Comparison of ENCODE assay signal across 14 cellular contexts in the genomic region with DNA sequence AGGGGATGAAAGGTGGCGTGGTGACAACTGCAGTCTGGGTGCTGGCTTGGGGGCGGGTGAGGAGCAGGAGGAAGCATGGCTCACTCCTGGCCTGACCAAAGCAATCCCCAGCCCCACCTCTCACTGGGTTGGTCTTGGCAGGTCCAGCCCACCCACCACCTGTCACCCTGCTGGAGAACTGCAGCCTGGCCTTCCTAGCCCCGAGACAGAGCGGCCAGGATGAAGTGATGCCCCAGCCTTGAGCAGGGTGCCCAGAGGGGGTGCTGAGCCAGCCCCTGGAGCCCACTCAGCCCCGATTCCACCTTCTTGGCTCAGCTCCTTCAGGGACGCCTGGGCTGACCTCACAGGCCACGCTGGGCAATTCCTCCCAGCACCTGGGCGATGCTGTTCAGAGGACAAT.
DNase-seq lines count a peak whose midpoint lies in the region; ATAC-seq, FAIRE-seq and TF ChIP-seq lines count a peak whose summit lies in the region.
"Had no signal": no experiment of that assay in that cellular context is flagged by ENCODE, and none has a peak within 500 bp of the region (broad histone marks: within the 10 kb centered on the region; RNA-seq: fewer than 3 reads in every experiment).

No MANE protein-coding gene starts in this region.

- 89 to 100% methylated on average over 4 to 8 of the region's 8 CpGs for WGBS in endodermal cell (ENCODE audit: insufficient coverage in 1 of 2, insufficient read length in 1 of 2), 2 experiments

- H3K27me3 ChIP-seq in BLaER1, result no peaks in the 10 kb centered on the region
- no peaks in the 10 kb centered on the region for H3K27me3 ChIP-seq in endodermal cell (ENCODE audit: control insufficient read depth, insufficient read depth, low read length, poor library complexity, severe bottlenecking)
- H3K27me3 ChIP-seq: tibial artery had no signal

- H3K9ac ChIP-seq in BLaER1 (peak overlapping the region; percentile 61), endodermal cell (ENCODE audit: extremely low read depth, low read length, poor library complexity, severe bottlenecking) (no peak overlapping the region)

- H3K9me3 Mint-ChIP-seq in endodermal cell, result peaks cover 7% of the 10 kb centered on the region

- H3K9me3 ChIP-seq in BLaER1, result peaks cover 6% of the 10 kb centered on the region; the same call in 1 of the 2 replicates
- no peaks in the 10 kb centered on the region for H3K9me3 ChIP-seq in endodermal cell (ENCODE audit: control insufficient read depth, low read length)
- H3K9me3 ChIP-seq: tibial artery had no signal

- peaks cover 100% of the 10 kb centered on the region for H4K20me1 ChIP-seq in BLaER1

- DNase-seq in endodermal cell, result peak; percentile 68
- no peak for DNase-seq in GM19239 (ENCODE audit: insufficient read length, low spot score)
- no peak for DNase-seq in central memory CD4-positive, alpha-beta T cell
- DNase-seq in activated T-cell treated with anti-CD3 and anti-CD28 coated beads, Interleukin-2, amount 50 U/mL, for 48 hours, result no peak
- no peak for DNase-seq in NCI-H187 (lab: John Stamatoyannopoulos, UW)
- DNase-seq: activated CD4-positive, alpha-beta T cell treated with anti-CD3 and anti-CD28 coated beads for 4 hours; NCI-H2107; PC-3; tibial artery had no signal

- FAIRE-seq in GM19239 (lab: Jason Lieb, UNC), result no peak
- FAIRE-seq: astrocyte had no signal

- H3K4me3 ChIP-seq in BLaER1 (0 out of 2 replicates have a peak overlapping the region, but pooled peaks have one; percentile 33), endodermal cell (ENCODE audit: low read length) (no peak overlapping the region)
- H3K4me3 ChIP-seq: GM23338, tibial artery had no signal

- H3K36me3 ChIP-seq in BLaER1 (peaks cover 69% of the 10 kb centered on the region), endodermal cell (ENCODE audit: control insufficient read depth, insufficient read depth, low read length) (no peaks in the 10 kb centered on the region)
- H3K36me3 ChIP-seq: tibial artery had no signal

- H3K27me3 Mint-ChIP-seq in endodermal cell (ENCODE audit: insufficient read depth), result peaks cover 6% of the 10 kb centered on the region

- no peaks in the 10 kb centered on the region for H3K36me3 Mint-ChIP-seq in endodermal cell (ENCODE audit: low read depth)

- peak; percentile 7 for ATAC-seq in GM19025 (IDR thresholded peaks at IDR 0.05; ENCODE audit: low read depth, unreplicated experiment)
- ATAC-seq in HG03354 (IDR thresholded peaks at IDR 0.05; ENCODE audit: poor library complexity, severe bottlenecking, unreplicated experiment), result peak; percentile 13

- H3K4me1 ChIP-seq in BLaER1 (peaks cover 95% of the 10 kb centered on the region), endodermal cell (ENCODE audit: control insufficient read depth, insufficient read depth, low read length) (peaks cover 14% of the 10 kb centered on the region)

- H3K4me2 ChIP-seq in BLaER1, result peak overlapping the region; percentile 91
- H3K4me2 ChIP-seq: GM23338 had no signal

- H3K27ac Mint-ChIP-seq in endodermal cell, result no peak overlapping the region
- H3K27ac Mint-ChIP-seq: GM23338 had no signal

- H3K4me3 Mint-ChIP-seq in endodermal cell, result no peak overlapping the region
- H3K4me3 Mint-ChIP-seq: GM23338 had no signal

- H3K27ac ChIP-seq in BLaER1 (peak overlapping the region; percentile 63), endodermal cell (ENCODE audit: low read depth, low read length) (no peak overlapping the region)
- H3K27ac ChIP-seq: tibial artery had no signal

- no peak for TF ChIP-seq CTCF in endodermal cell (conservative IDR thresholded peaks at IDR 0.05)

- H3K4me1 Mint-ChIP-seq in endodermal cell, result peaks cover 31% of the 10 kb centered on the region
